27 cellular contexts compared by ENCODE assay signal in the genomic region with DNA sequence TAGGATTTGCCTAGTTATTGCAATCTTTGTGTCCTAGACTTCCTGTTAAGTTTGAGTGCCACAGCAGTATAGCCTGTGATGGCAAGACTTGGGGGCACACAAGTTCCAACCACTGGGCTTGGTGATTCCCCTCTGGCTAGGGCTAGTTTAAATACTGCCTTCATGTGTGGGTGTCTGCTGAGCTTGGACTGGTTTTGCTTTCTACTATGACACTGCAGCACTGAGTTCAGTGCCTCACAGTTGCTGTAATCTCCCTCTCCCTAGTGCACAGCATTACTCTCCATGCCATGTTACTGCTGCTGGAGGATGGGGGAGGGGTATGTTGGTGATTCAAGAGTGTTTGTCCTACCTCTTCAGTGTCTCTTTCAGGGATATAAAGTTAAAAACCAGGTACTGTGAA.
DNase-seq lines count a peak whose midpoint lies in the region; ATAC-seq lines count a peak whose summit lies in the region.
"Had no signal": no experiment of that assay in that cellular context is flagged by ENCODE, and none has a peak within 500 bp of the region (broad histone marks: within the 10 kb centered on the region; RNA-seq: fewer than 3 reads in every experiment).

No MANE protein-coding gene starts in this region.

- H3K27me3 ChIP-seq in right cardiac atrium (ENCODE audit: control insufficient read depth, insufficient read depth), result no peaks in the 10 kb centered on the region
- H3K27me3 ChIP-seq: ascending aorta, dorsolateral prefrontal cortex, heart left ventricle, Peyer's patch, SJSA1, thyroid gland had no signal

- H3K9me3 ChIP-seq in right cardiac atrium (ENCODE audit: control insufficient read depth, low read length), result no peaks in the 10 kb centered on the region
- H3K9me3 ChIP-seq: ascending aorta, HAP-1, heart left ventricle, Peyer's patch, SJSA1, thyroid gland had no signal

- H3K4me3 Mint-ChIP-seq in activated naive CD8-positive, alpha-beta T cell treated with anti-CD3 and anti-CD28 coated beads, Interleukin-2, amount 50 U/mL, for 24 hours, result no peak overlapping the region
- H3K4me3 Mint-ChIP-seq: CD8-positive, alpha-beta T cell; memory B cell had no signal

- no peaks in the 10 kb centered on the region for H3K4me1 ChIP-seq in right cardiac atrium (ENCODE audit: control insufficient read depth, insufficient read depth, low read length)
- H3K4me1 ChIP-seq: ascending aorta, HAP-1, heart left ventricle, Peyer's patch, SJSA1, thyroid gland had no signal

- H3K36me3 Mint-ChIP-seq in activated naive CD8-positive, alpha-beta T cell treated with anti-CD3 and anti-CD28 coated beads, Interleukin-2, amount 50 U/mL, for 24 hours (ENCODE audit: low read depth), result no peaks in the 10 kb centered on the region
- H3K36me3 Mint-ChIP-seq: CD8-positive, alpha-beta T cell; memory B cell had no signal

- H3K27ac Mint-ChIP-seq in activated naive CD8-positive, alpha-beta T cell treated with anti-CD3 and anti-CD28 coated beads, Interleukin-2, amount 50 U/mL, for 24 hours, result no peak overlapping the region
- H3K27ac Mint-ChIP-seq: CD8-positive, alpha-beta T cell; memory B cell had no signal

- peaks cover 21% of the 10 kb centered on the region for H3K9me3 Mint-ChIP-seq in activated naive CD8-positive, alpha-beta T cell treated with anti-CD3 and anti-CD28 coated beads, Interleukin-2, amount 50 U/mL, for 24 hours

- H3K27me3 Mint-ChIP-seq in activated naive CD8-positive, alpha-beta T cell treated with anti-CD3 and anti-CD28 coated beads, Interleukin-2, amount 50 U/mL, for 24 hours, result peaks cover 6% of the 10 kb centered on the region

- peaks cover 5% of the 10 kb centered on the region for H3K4me1 Mint-ChIP-seq in activated naive CD8-positive, alpha-beta T cell treated with anti-CD3 and anti-CD28 coated beads, Interleukin-2, amount 50 U/mL, for 24 hours
- H3K4me1 Mint-ChIP-seq: memory B cell had no signal

- DNase-seq in activated naive CD8-positive, alpha-beta T cell treated with anti-CD3 and anti-CD28 coated beads, Interleukin-2, amount 50 U/mL, for 24 hours, result peak; percentile 1
- DNase-seq in right cardiac atrium, result no peak
- DNase-seq: activated naive CD4-positive, alpha-beta T cell treated with anti-CD3 and anti-CD28 coated beads, Interleukin-2, amount 50 U/mL, for 16 hours; activated T-cell treated with anti-CD3 and anti-CD28 coated beads, Interleukin-2, amount 50 U/mL, for 48 hours; caudate nucleus; CD8-positive, alpha-beta T cell; DMS153; dorsolateral prefrontal cortex; heart left ventricle; left cardiac atrium; NCI-H1105 treated with DMSO at 0.1 percent for 48 hours; NCI-H2081 treated with DMSO at 0.1 percent for 48 hours; NCI-H524; Peyer's patch; stimulated activated naive CD4-positive, alpha-beta T cell treated with Interleukin-2 at 50 U/mL for 16 hours; thyroid gland had no signal

- H3K27ac ChIP-seq in right cardiac atrium (ENCODE audit: low read length), result no peak overlapping the region
- H3K27ac ChIP-seq: ascending aorta, dorsolateral prefrontal cortex, heart left ventricle, Peyer's patch, SJSA1, thyroid gland, VCaP had no signal

- ATAC-seq in GM18508 (IDR thresholded peaks at IDR 0.05; ENCODE audit: insufficient read depth, unreplicated experiment), result peak; percentile 56
- ATAC-seq in GM19351 (IDR thresholded peaks at IDR 0.05; ENCODE audit: unreplicated experiment), result peak; percentile 70
- peak; percentile 57 for ATAC-seq in HG02938 (IDR thresholded peaks at IDR 0.05; ENCODE audit: unreplicated experiment)
- ATAC-seq in activated naive CD8-positive, alpha-beta T cell treated with anti-CD3 and anti-CD28 coated beads, Interleukin-2, amount 50 U/mL, for 24 hours, result peak; percentile 89
- no peak for ATAC-seq in HG03039 (IDR thresholded peaks at IDR 0.05; ENCODE audit: unreplicated experiment)
- no peak for ATAC-seq in GM21528 (IDR thresholded peaks at IDR 0.05; ENCODE audit: low FRiP score, unreplicated experiment)
- no peak for ATAC-seq in right cardiac atrium
- ATAC-seq: CD8-positive, alpha-beta T cell; left cardiac atrium had no signal

- intact Hi-C loops in right cardiac atrium (cut with DNase I), result no loop called here

- no peak overlapping the region for H3K4me3 ChIP-seq in right cardiac atrium (ENCODE audit: low read length)
- H3K4me3 ChIP-seq: ascending aorta, dorsolateral prefrontal cortex, HAP-1, heart left ventricle, Peyer's patch, SJSA1, smooth muscle cell, thyroid gland had no signal

Comparison
In these comparisons a context has a peak if more than half of its experiments do, and no peak if none do; other contexts are left out.
1. ATAC-seq: peak in GM18508 (single experiment), GM19351 (single experiment), HG02938 (single experiment) and activated naive CD8-positive, alpha-beta T cell treated with anti-CD3 and anti-CD28 coated beads, Interleukin-2, amount 50 U/mL, for 24 hours (single experiment); none in HG03039 (single experiment), GM21528 (single experiment) and right cardiac atrium (0 of 2).